1 cellular context compared by ENCODE assay signal in genomic region chr2:181553244-181553643, GRCh38.
TF ChIP-seq lines count a peak whose summit lies in the region.

No MANE protein-coding gene starts in this region.

TF ChIP-seq in HCT116, 20 proteins besides CTCF, POLR2A, EP300 and RAD21 (continued from another document):
- TF ChIP-seq YY1 (IDR thresholded peaks at IDR 0.05; ENCODE audit: extremely low read depth, insufficient replicate concordance, low read depth, low read length) = no peak
- TF ChIP-seq CBX3 (IDR thresholded peaks at IDR 0.05; ENCODE audit: low read depth) = no peak
- no peak for TF ChIP-seq REST (IDR thresholded peaks at IDR 0.05; ENCODE audit: low read depth)
- TF ChIP-seq ELF1 (IDR thresholded peaks at IDR 0.05; ENCODE audit: borderline replicate concordance, low read depth) = no peak
- no peak for TF ChIP-seq TCF7L2 (IDR thresholded peaks at IDR 0.05; ENCODE audit: borderline replicate concordance, extremely low read depth, insufficient read depth, insufficient read length)
- no peak for TF ChIP-seq EGR1 (IDR thresholded peaks at IDR 0.05; ENCODE audit: low read depth)
- no peak for TF ChIP-seq CEBPB (IDR thresholded peaks at IDR 0.05; ENCODE audit: low read depth)
- TF ChIP-seq JUND (IDR thresholded peaks at IDR 0.05) = no peak
- TF ChIP-seq EZH2phosphoT487 (IDR thresholded peaks at IDR 0.05; ENCODE audit: borderline replicate concordance) = no peak
- no peak for TF ChIP-seq ZFX (IDR thresholded peaks at IDR 0.05)
